27 cellular contexts compared by ENCODE assay signal in the genomic region with DNA sequence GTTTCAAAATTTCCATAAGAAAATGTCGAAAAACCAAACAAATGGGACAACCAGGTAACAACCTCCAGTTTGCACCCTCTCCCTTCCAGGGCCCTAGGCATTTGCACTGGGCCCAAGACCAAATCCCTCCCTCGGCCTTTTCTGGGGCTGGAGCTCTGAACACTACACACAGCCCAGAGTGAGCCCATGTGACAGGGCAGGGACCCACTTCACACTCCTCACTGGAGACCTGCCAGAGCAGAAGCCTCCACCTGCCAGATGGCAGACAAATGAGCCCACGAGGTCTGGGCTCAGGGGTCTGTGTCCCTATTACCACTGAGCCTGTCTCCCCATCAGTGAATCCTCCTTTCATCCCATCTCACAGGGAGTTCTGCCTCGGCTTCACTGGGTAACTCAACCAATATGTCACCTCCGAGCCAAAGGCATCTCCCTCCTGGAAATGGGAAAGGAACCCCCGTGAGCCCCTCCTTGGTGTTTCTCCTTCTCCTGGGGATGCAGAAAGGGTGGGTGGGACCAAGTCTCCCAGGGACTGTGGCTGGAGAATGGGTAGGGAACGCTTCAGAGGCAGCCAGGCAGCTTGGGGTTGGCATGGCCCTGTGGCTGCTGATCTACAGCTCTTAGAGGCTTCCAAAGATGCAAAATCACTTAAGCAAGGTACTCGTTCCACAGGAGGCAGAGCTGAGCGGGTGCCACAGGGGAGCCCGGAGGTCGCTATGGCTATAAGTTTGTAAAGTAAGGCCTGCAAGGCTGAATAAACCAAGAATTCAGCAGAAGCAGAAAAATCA. TPM values are rescaled to one million over a fixed set of nuclear protein-coding genes. Genes with fewer than 3 reads are reported as not detected.
DNase-seq lines count a peak whose midpoint lies in the region; ATAC-seq and TF ChIP-seq lines count a peak whose summit lies in the region.
"Had no signal": no experiment of that assay in that cellular context is flagged by ENCODE, and none has a peak within 500 bp of the region (broad histone marks: within the 10 kb centered on the region; RNA-seq: fewer than 3 reads in every experiment).

No MANE protein-coding gene starts in this region.

- ATAC-seq in left lobe of liver (no peak), HG02938 (IDR thresholded peaks at IDR 0.05; ENCODE audit: unreplicated experiment) (no peak)
- ATAC-seq in activated T-cell treated with anti-CD3 and anti-CD28 coated beads, Interleukin-2, amount 50 U/mL, for 4 hours: no peak
- ATAC-seq: CD8-positive, alpha-beta T cell; WTC11 had no signal

- H3K4me1 ChIP-seq in thyroid gland: peaks cover 7 to 21% of the 10 kb centered on the region in 2 donors

- TF ChIP-seq POLR2A in thyroid gland (IDR thresholded peaks at IDR 0.05): no peak

- H3K36me3 Mint-ChIP-seq in activated T-cell treated with anti-CD3 and anti-CD28 coated beads, Interleukin-2, amount 50 U/mL, for 4 hours (ENCODE audit: insufficient read depth): no peaks in the 10 kb centered on the region
- H3K36me3 Mint-ChIP-seq: CD8-positive, alpha-beta T cell; natural killer cell treated with Interleukin-12 subunit alpha and Interleukin-12 subunit beta and Interleukin-15 and Interleukin-18, amount 100 ng/mL, for 72 hours; WTC11 had no signal

- peaks cover 5% of the 10 kb centered on the region for H3K27me3 Mint-ChIP-seq in activated T-cell treated with anti-CD3 and anti-CD28 coated beads, Interleukin-2, amount 50 U/mL, for 4 hours (ENCODE audit: low read depth)
- H3K27me3 Mint-ChIP-seq: activated naive CD8-positive, alpha-beta T cell had no signal

- no peak overlapping the region for H3K4me3 ChIP-seq in thyroid gland (replicated peaks in 1 of 3)
- H3K4me3 ChIP-seq: hepatocyte, thoracic aorta had no signal

- WGBS in thyroid gland, 2 donors: 64 to 70% methylated on average over 7 to 11 of the region's 11 CpGs

- H3K9me3 ChIP-seq in thyroid gland: no peaks in the 10 kb centered on the region
- H3K9me3 ChIP-seq: thoracic aorta had no signal

- H3K36me3 ChIP-seq in thyroid gland: no peaks in the 10 kb centered on the region
- H3K36me3 ChIP-seq: thoracic aorta had no signal

- no peaks in the 10 kb centered on the region for H3K9me3 Mint-ChIP-seq in activated T-cell treated with anti-CD3 and anti-CD28 coated beads, Interleukin-2, amount 50 U/mL, for 4 hours
- H3K9me3 Mint-ChIP-seq: activated T-helper 17 cell treated with anti-CD3 and anti-CD28 coated beads, Interleukin-2, amount 50 U/mL, for 72 hours; natural killer cell treated with Interleukin-12 subunit alpha and Interleukin-12 subunit beta and Interleukin-15 and Interleukin-18, amount 100 ng/mL, for 72 hours; WTC11 had no signal

- DNase-seq in DMS 273 (lab: John Stamatoyannopoulos, UW; ENCODE audit: unreplicated experiment) (peak; percentile 5), DMS 273 treated with DMSO at 0.1 percent for 48 hours (lab: John Stamatoyannopoulos, UW) (no peak), NCI-H446 treated with DMSO at 0.1 percent for 48 hours (lab: John Stamatoyannopoulos, UW) (peak; percentile 53), left lobe of liver (ENCODE audit: low spot score) (peak; percentile 39), thyroid gland (peak; percentile 57 to 63), NCI-H2227 treated with DMSO at 0.1 percent for 48 hours (lab: John Stamatoyannopoulos, UW) (no peak)
- no peak for DNase-seq in activated T-cell treated with anti-CD3 and anti-CD28 coated beads, Interleukin-2, amount 50 U/mL, for 4 hours
- DNase-seq: CD8-positive, alpha-beta T cell; DMS153; foreskin fibroblast; Kasumi-1; MV-4-11; NCI-H187; NCI-H510A treated with DMSO at 0.1 percent for 48 hours; SIG-M5; stimulated activated naive CD4-positive, alpha-beta T cell treated with Interleukin-2 at 50 U/mL for 16 hours; SW 1271; T1000 had no signal

- H3K4me1 Mint-ChIP-seq in activated T-cell treated with anti-CD3 and anti-CD28 coated beads, Interleukin-2, amount 50 U/mL, for 4 hours (ENCODE audit: low read depth): no peaks in the 10 kb centered on the region

- H3K27me3 ChIP-seq in thyroid gland: no peaks in the 10 kb centered on the region
- H3K27me3 ChIP-seq: hepatocyte had no signal

- H3K4me3 Mint-ChIP-seq in activated T-cell treated with anti-CD3 and anti-CD28 coated beads, Interleukin-2, amount 50 U/mL, for 4 hours: no peak overlapping the region
- H3K4me3 Mint-ChIP-seq: activated naive CD8-positive, alpha-beta T cell; activated T-helper 17 cell treated with anti-CD3 and anti-CD28 coated beads, Interleukin-2, amount 50 U/mL, for 72 hours; CD8-positive, alpha-beta T cell; natural killer cell treated with Interleukin-12 subunit alpha and Interleukin-12 subunit beta and Interleukin-15 and Interleukin-18, amount 100 ng/mL, for 72 hours; WTC11 had no signal

- intact Hi-C loops in thyroid gland (cut with DNase I): no loop called here

- peak overlapping the region in 2 of 3 donors; percentile 52 to 57 for H3K27ac ChIP-seq in thyroid gland
- H3K27ac ChIP-seq: 22Rv1, hepatocyte, HL-60, thoracic aorta had no signal

- TF ChIP-seq CTCF in thyroid gland (IDR thresholded peaks at IDR 0.05): no peak

RNA-seq across cellular contexts. Expression of gene VWF, which starts 10.6 kb away (rescaled TPM):
- total RNA-seq in left lobe of liver: 6.4 TPM
- 100 to 1,000 TPM in 2 of 4 donors, 10 to 100 TPM in 2; 54.3 to 169 (median 98.5) TPM for total RNA-seq in thyroid gland
- under 1 TPM; 0.33 to 0.71 (median 0.58) TPM for total RNA-seq in activated T-cell treated with anti-CD3 and anti-CD28 coated beads, Interleukin-2, amount 50 U/mL, for 4 hours
- total RNA-seq: CD8-positive, alpha-beta T cell; natural killer cell treated with Interleukin-12 subunit alpha and Interleukin-12 subunit beta and Interleukin-15 and Interleukin-18, amount 100 ng/mL, for 72 hours had no signal

Comparison
In these comparisons a context has a peak if more than half of its experiments do, and no peak if none do; other contexts are left out.
1. DNase-seq: peak in DMS 273 (single experiment), NCI-H446 treated with DMSO at 0.1 percent for 48 hours (single experiment), left lobe of liver (single experiment) and thyroid gland (2 of 2); none in DMS 273 treated with DMSO at 0.1 percent for 48 hours (single experiment), NCI-H2227 treated with DMSO at 0.1 percent for 48 hours (single experiment) and activated T-cell treated with anti-CD3 and anti-CD28 coated beads, Interleukin-2, amount 50 U/mL, for 4 hours (single experiment).